Comparison of ENCODE assay signal across 8 cellular contexts in the genomic region with DNA sequence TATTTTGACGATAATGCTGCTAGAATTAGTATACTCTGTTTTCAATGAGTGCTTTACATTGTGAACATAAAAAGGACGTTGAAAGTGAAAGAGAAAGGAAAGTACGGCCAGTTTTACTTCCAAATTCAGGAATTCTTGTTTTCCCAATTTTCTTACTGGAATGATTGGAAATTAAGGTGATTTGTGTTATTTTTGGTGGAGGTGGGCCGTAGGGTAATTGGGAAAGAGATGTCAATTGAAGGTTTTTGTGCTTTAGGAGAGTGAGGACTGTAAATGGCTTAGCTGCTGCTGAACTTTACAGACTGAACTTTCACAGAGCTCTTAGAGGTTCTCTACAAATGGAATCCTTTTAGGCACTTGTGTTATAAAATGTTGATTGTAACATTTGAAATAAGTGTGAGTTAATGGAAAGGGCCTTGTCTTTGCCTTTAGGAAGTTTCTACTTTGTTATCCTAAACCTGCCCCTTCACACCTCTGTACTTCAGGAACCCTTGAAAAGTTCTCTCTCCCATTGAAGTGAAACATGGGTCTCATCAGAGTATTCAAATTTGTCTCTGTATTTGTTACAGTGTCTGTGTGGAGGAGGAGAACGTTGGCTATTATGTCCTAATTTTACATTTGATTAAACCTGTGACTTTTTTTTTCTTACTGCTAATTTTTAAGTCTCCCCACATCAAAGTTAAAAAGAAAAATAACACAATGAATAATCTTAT.
A peak's percentile ranks its signal among the peaks of the same experiment; 100 is the strongest.
DNase-seq lines count a peak whose midpoint lies in the region; FAIRE-seq and TF ChIP-seq lines count a peak whose summit lies in the region.

No MANE protein-coding gene starts in this region.

- H3K79me2 ChIP-seq in astrocyte (ENCODE audit: insufficient read depth, low read length) = peaks cover 79% of the 10 kb centered on the region

- H3K4me1 ChIP-seq in astrocyte (ENCODE audit: insufficient read depth, low read length) = no peaks in the 10 kb centered on the region
- peaks cover 1 to 23% (median 11%) of the 10 kb centered on the region in 4 donors for H3K4me1 ChIP-seq in liver (ENCODE audit: control insufficient read depth in 4 of 4, insufficient read depth in 4 of 4, low read length in 3 of 4)
- H3K4me1 ChIP-seq in uterus = peaks cover 0 to 24% of the 10 kb centered on the region in 2 donors

- H2AFZ ChIP-seq in astrocyte (ENCODE audit: low read depth, low read length) = no peak overlapping the region

- DNase-seq in activated naive CD4-positive, alpha-beta T cell treated with anti-CD3 and anti-CD28 coated beads, Interleukin-2, amount 10 ng/mL, durations not matched to agents 7 days and 5 days = no peak
- no peak for DNase-seq in activated naive CD4-positive, alpha-beta T cell treated with Interleukin-2 at 50 U/mL for 16 hours
- DNase-seq in astrocyte (ENCODE audit: low read depth) (no peak), uterus (no peak), HuH-7 (ENCODE audit: low spot score) (no peak), hepatic stellate cell (ENCODE audit: low spot score) (no peak), kidney tubule cell (ENCODE audit: low spot score) (no peak)

- H3K36me3 ChIP-seq in astrocyte (ENCODE audit: insufficient read depth, low read length) (no peaks in the 10 kb centered on the region), liver (ENCODE audit: control insufficient read depth in 4 of 4, insufficient read depth in 3 of 4, low read depth in 1 of 4, low read length in 3 of 4) (no peaks in the 10 kb centered on the region), uterus (no peaks in the 10 kb centered on the region)

- peak overlapping the region; percentile 80 for H3K9ac ChIP-seq in astrocyte (ENCODE audit: low read length)
- H3K9ac ChIP-seq in liver (ENCODE audit: low read depth in 1 of 2, low read length in 2 of 2) = peak overlapping the region; percentile 64 to 89

- no peaks in the 10 kb centered on the region for H3K27me3 Mint-ChIP-seq in activated naive CD4-positive, alpha-beta T cell treated with anti-CD3 and anti-CD28 coated beads, Interleukin-2, amount 10 ng/mL, durations not matched to agents 7 days and 5 days
- H3K27me3 Mint-ChIP-seq in astrocyte (ENCODE audit: low read depth, unreplicated experiment) = no peaks in the 10 kb centered on the region

- intact Hi-C loops in uterus (cut with DNase I; ENCODE audit: low total_unique reads) = no loop called here

- peak in 1 of 2 donors; percentile 14 for TF ChIP-seq RAD21 in liver (IDR thresholded peaks at IDR 0.05)

- peaks cover 31% of the 10 kb centered on the region for H4K20me1 ChIP-seq in astrocyte (ENCODE audit: insufficient read depth, low read length)

- no peak for FAIRE-seq in astrocyte (lab: Jason Lieb, UNC)

- peak overlapping the region; percentile 88 for H3K4me2 ChIP-seq in astrocyte (ENCODE audit: low read length)

- H3K27ac ChIP-seq in astrocyte (ENCODE audit: low read depth, low read length) = peak overlapping the region; percentile 40
- peak overlapping the region; percentile 80 to 90 for H3K27ac ChIP-seq in liver (ENCODE audit: low read depth in 1 of 2, low read length in 2 of 2)
- peak overlapping the region; percentile 65 to 76 for H3K27ac ChIP-seq in uterus

- TF ChIP-seq CTCF in astrocyte (IDR thresholded peaks at IDR 0.05; ENCODE audit: insufficient read depth, low read depth, low read length) (no peak), liver (IDR thresholded peaks at IDR 0.05; ENCODE audit: low read depth, low read length, missing input control) (no peak), uterus (IDR thresholded peaks at IDR 0.05) (no peak)

- H3K9me3 ChIP-seq in astrocyte (ENCODE audit: insufficient read depth, low read depth, low read length) = no peaks in the 10 kb centered on the region
- no peaks in the 10 kb centered on the region for H3K9me3 ChIP-seq in liver (ENCODE audit: control insufficient read depth in 4 of 4, low read length in 3 of 4)
- H3K9me3 ChIP-seq in uterus = no peaks in the 10 kb centered on the region

- no peaks in the 10 kb centered on the region for H3K9me3 Mint-ChIP-seq in activated naive CD4-positive, alpha-beta T cell treated with anti-CD3 and anti-CD28 coated beads, Interleukin-2, amount 10 ng/mL, durations not matched to agents 7 days and 5 days
- H3K9me3 Mint-ChIP-seq in astrocyte (ENCODE audit: unreplicated experiment) = peaks cover 3% of the 10 kb centered on the region

- H3K27ac Mint-ChIP-seq in activated naive CD4-positive, alpha-beta T cell treated with anti-CD3 and anti-CD28 coated beads, Interleukin-2, amount 10 ng/mL, durations not matched to agents 7 days and 5 days = peak overlapping the region; percentile 68
- no peak overlapping the region for H3K27ac Mint-ChIP-seq in astrocyte (ENCODE audit: unreplicated experiment)

- H3K4me3 ChIP-seq in astrocyte (ENCODE audit: insufficient read depth, low read depth, low read length) = peak overlapping the region; percentile 51
- H3K4me3 ChIP-seq in liver (ENCODE audit: low read depth in 1 of 3, low read length in 3 of 3) = peak overlapping the region; percentile 56 to 73 (median 67)
- peak overlapping the region; percentile 24 to 34 for H3K4me3 ChIP-seq in uterus

- H3K27me3 ChIP-seq in astrocyte (ENCODE audit: insufficient read depth, low read length) = no peaks in the 10 kb centered on the region
- H3K27me3 ChIP-seq in liver (ENCODE audit: control insufficient read depth in 4 of 4, insufficient read depth in 4 of 4, low read length in 3 of 4) = no peaks in the 10 kb centered on the region
- no peaks in the 10 kb centered on the region for H3K27me3 ChIP-seq in uterus

- H3K4me3 Mint-ChIP-seq in activated naive CD4-positive, alpha-beta T cell treated with anti-CD3 and anti-CD28 coated beads, Interleukin-2, amount 10 ng/mL, durations not matched to agents 7 days and 5 days = peak overlapping the region; percentile 92
- H3K4me3 Mint-ChIP-seq in astrocyte (ENCODE audit: unreplicated experiment) = peak overlapping the region; percentile 12

- H3K4me1 Mint-ChIP-seq in activated naive CD4-positive, alpha-beta T cell treated with anti-CD3 and anti-CD28 coated beads, Interleukin-2, amount 10 ng/mL, durations not matched to agents 7 days and 5 days = peaks cover 19% of the 10 kb centered on the region
- H3K4me1 Mint-ChIP-seq in astrocyte (ENCODE audit: low read depth, unreplicated experiment) = peaks cover 18% of the 10 kb centered on the region

- TF ChIP-seq POLR2A in uterus (IDR thresholded peaks at IDR 0.05) = no peak

- H3K36me3 Mint-ChIP-seq in activated naive CD4-positive, alpha-beta T cell treated with anti-CD3 and anti-CD28 coated beads, Interleukin-2, amount 10 ng/mL, durations not matched to agents 7 days and 5 days = peaks cover 5% of the 10 kb centered on the region
- peaks cover 3% of the 10 kb centered on the region for H3K36me3 Mint-ChIP-seq in astrocyte (ENCODE audit: low read depth, unreplicated experiment)

- WGBS in liver = 1% methylated on average over 5 of the region's 5 CpGs

- CTCF ChIA-PET in activated naive CD4-positive, alpha-beta T cell treated with anti-CD3 and anti-CD28 coated beads, Interleukin-2, amount 10 ng/mL, durations not matched to agents 7 days and 5 days (lab: Charles Lee) = interaction anchor here (0.5 to 4.1 kb wide), 17 partner anchors 10 to 257 kb away, joined by 3 to 49 read pairs (median 5); no protein-coding TSS in a partner anchor

TF ChIP-seq in liver, 16 proteins besides CTCF, POLR2A, EP300 and RAD21 (continues in another document):
- TF ChIP-seq SP1 (IDR thresholded peaks at IDR 0.05) = no peak
- TF ChIP-seq FOXA1 (IDR thresholded peaks at IDR 0.05) = no peak
- TF ChIP-seq, protein P1, sequence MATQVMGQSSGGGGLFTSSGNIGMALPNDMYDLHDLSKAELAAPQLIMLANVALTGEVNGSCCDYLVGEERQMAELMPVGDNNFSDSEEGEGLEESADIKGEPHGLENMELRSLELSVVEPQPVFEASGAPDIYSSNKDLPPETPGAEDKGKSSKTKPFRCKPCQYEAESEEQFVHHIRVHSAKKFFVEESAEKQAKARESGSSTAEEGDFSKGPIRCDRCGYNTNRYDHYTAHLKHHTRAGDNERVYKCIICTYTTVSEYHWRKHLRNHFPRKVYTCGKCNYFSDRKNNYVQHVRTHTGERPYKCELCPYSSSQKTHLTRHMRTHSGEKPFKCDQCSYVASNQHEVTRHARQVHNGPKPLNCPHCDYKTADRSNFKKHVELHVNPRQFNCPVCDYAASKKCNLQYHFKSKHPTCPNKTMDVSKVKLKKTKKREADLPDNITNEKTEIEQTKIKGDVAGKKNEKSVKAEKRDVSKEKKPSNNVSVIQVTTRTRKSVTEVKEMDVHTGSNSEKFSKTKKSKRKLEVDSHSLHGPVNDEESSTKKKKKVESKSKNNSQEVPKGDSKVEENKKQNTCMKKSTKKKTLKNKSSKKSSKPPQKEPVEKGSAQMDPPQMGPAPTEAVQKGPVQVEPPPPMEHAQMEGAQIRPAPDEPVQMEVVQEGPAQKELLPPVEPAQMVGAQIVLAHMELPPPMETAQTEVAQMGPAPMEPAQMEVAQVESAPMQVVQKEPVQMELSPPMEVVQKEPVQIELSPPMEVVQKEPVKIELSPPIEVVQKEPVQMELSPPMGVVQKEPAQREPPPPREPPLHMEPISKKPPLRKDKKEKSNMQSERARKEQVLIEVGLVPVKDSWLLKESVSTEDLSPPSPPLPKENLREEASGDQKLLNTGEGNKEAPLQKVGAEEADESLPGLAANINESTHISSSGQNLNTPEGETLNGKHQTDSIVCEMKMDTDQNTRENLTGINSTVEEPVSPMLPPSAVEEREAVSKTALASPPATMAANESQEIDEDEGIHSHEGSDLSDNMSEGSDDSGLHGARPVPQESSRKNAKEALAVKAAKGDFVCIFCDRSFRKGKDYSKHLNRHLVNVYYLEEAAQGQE (IDR thresholded peaks at IDR 0.05) = no peak
- no peak for TF ChIP-seq HNF4A (conservative IDR thresholded peaks at IDR 0.05)
- TF ChIP-seq TAF1 (conservative IDR thresholded peaks at IDR 0.05) = no peak
- TF ChIP-seq, protein P2, sequence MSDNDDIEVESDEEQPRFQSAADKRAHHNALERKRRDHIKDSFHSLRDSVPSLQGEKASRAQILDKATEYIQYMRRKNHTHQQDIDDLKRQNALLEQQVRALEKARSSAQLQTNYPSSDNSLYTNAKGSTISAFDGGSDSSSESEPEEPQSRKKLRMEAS (IDR thresholded peaks at IDR 0.05) = no peak
- TF ChIP-seq, protein P3, sequence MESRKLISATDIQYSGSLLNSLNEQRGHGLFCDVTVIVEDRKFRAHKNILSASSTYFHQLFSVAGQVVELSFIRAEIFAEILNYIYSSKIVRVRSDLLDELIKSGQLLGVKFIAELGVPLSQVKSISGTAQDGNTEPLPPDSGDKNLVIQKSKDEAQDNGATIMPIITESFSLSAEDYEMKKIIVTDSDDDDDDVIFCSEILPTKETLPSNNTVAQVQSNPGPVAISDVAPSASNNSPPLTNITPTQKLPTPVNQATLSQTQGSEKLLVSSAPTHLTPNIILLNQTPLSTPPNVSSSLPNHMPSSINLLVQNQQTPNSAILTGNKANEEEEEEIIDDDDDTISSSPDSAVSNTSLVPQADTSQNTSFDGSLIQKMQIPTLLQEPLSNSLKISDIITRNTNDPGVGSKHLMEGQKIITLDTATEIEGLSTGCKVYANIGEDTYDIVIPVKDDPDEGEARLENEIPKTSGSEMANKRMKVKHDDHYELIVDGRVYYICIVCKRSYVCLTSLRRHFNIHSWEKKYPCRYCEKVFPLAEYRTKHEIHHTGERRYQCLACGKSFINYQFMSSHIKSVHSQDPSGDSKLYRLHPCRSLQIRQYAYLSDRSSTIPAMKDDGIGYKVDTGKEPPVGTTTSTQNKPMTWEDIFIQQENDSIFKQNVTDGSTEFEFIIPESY (IDR thresholded peaks at IDR 0.05) = no peak
- TF ChIP-seq JUND (IDR thresholded peaks at IDR 0.05) = no peak
